Comparison of ENCODE assay signal across 8 cellular contexts in the genomic region with DNA sequence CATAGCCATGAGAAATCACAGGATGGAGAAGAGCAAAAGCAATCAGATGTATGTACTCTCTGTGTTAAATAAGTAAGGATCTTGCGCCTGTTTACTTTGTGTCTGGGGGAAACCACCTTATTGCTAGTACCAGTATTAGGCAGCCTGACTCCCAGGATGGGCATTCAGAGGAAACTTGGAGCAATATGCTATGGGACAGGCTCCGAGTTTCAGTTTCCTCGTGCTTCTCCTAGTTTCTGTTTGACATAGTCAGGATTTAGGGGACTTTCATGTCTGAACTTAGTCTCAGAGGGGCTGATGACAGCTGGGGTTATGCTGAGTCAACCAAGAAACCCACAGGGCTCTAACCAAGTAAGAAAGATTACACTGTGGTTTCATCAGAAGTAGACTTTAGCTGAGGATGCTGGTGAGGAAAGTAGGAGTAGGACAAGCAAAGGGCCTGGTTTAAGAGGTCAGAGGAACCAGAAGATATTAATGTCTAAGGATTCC. TPM values are rescaled to one million over a fixed set of nuclear protein-coding genes. Genes with fewer than 3 reads are reported as not detected.
DNase-seq lines count a peak whose midpoint lies in the region; ATAC-seq and TF ChIP-seq lines count a peak whose summit lies in the region.

No MANE protein-coding gene starts in this region.

- no peaks in the 10 kb centered on the region for H3K79me2 ChIP-seq in neural progenitor cell (ENCODE audit: low read depth)

- H3K9ac ChIP-seq in neural progenitor cell: no peak overlapping the region

- no peak overlapping the region for H3K4me2 ChIP-seq in neural progenitor cell

- H3K4me3 Mint-ChIP-seq in neural progenitor cell: no peak overlapping the region

- DNase-seq in NCI-H226 (peak; percentile 5), fibroblast of the conjunctiva (ENCODE audit: low read depth) (peak; percentile 72), neural progenitor cell (ENCODE audit: low spot score) (no peak), occipital lobe (lab: John Stamatoyannopoulos, UW) (no peak), NCI-H2107 treated with DMSO at 0.1 percent for 48 hours (lab: John Stamatoyannopoulos, UW; ENCODE audit: unreplicated experiment) (no peak)

- no peaks in the 10 kb centered on the region for H3K4me1 ChIP-seq in gastroesophageal sphincter
- no peaks in the 10 kb centered on the region for H3K4me1 ChIP-seq in neural progenitor cell

- no peak overlapping the region for H3K27ac ChIP-seq in gastroesophageal sphincter
- H3K27ac ChIP-seq in neural progenitor cell: no peak overlapping the region

- ATAC-seq in GM18867 (IDR thresholded peaks at IDR 0.05; ENCODE audit: unreplicated experiment) (peak; percentile 100), HG02588 (IDR thresholded peaks at IDR 0.05; ENCODE audit: unreplicated experiment) (peak; percentile 99), gastroesophageal sphincter (no peak)

- H3K36me3 ChIP-seq in gastroesophageal sphincter: peaks cover 0 to 4% of the 10 kb centered on the region in 2 donors
- peaks cover 9% of the 10 kb centered on the region for H3K36me3 ChIP-seq in neural progenitor cell

- H3K4me1 Mint-ChIP-seq in neural progenitor cell: no peaks in the 10 kb centered on the region

- WGBS in gastroesophageal sphincter (ENCODE audit: low coverage in 1 of 2), 2 donors: 80% methylated on average over 1 of the region's 3 CpGs

- H3K27me3 ChIP-seq in gastroesophageal sphincter: no peaks in the 10 kb centered on the region
- no peaks in the 10 kb centered on the region for H3K27me3 ChIP-seq in neural progenitor cell

- no peak for TF ChIP-seq EP300 in gastroesophageal sphincter (IDR thresholded peaks at IDR 0.05)

- TF ChIP-seq CTCF in gastroesophageal sphincter (IDR thresholded peaks at IDR 0.05) (no peak), neural progenitor cell (IDR thresholded peaks at IDR 0.05) (no peak)

- no peak for TF ChIP-seq POLR2A in gastroesophageal sphincter (IDR thresholded peaks at IDR 0.05)

- H3K4me3 ChIP-seq in gastroesophageal sphincter (no peak overlapping the region), neural progenitor cell (no peak overlapping the region)

- no peaks in the 10 kb centered on the region for H3K27me3 Mint-ChIP-seq in neural progenitor cell (ENCODE audit: insufficient read depth, low read depth)

- H3K9me3 ChIP-seq in gastroesophageal sphincter: no peaks in the 10 kb centered on the region
- no peaks in the 10 kb centered on the region for H3K9me3 ChIP-seq in neural progenitor cell (ENCODE audit: low read depth)

- peaks cover 4% of the 10 kb centered on the region for H3K9me3 Mint-ChIP-seq in neural progenitor cell

- no peak overlapping the region for H2AFZ ChIP-seq in neural progenitor cell (replicated peaks)

- no peaks in the 10 kb centered on the region for H4K20me1 ChIP-seq in neural progenitor cell (ENCODE audit: low read depth)

- H3F3A ChIP-seq in neural progenitor cell (ENCODE audit: low read depth): no peaks in the 10 kb centered on the region

- no peak overlapping the region for H3K27ac Mint-ChIP-seq in neural progenitor cell

- H3K36me3 Mint-ChIP-seq in neural progenitor cell: peaks cover 4% of the 10 kb centered on the region

RNA-seq across cellular contexts. Expression of a gene that starts 13.5 kb away (rescaled TPM):
- total RNA-seq in gastroesophageal sphincter (1 to 10 TPM; 2.1 to 8.7 (median 2.9) TPM), neural progenitor cell (ENCODE audit: low replicate concordance) (29.1 and 37.4 TPM in 2 replicates), occipital lobe (4.4 TPM)

Comparison
In these comparisons a context has a peak if more than half of its experiments do, and no peak if none do; other contexts are left out.
1. DNase-seq: peak in NCI-H226 (single experiment) and fibroblast of the conjunctiva (single experiment); none in neural progenitor cell (single experiment), occipital lobe (single experiment) and NCI-H2107 treated with DMSO at 0.1 percent for 48 hours (single experiment).